ENCODE assay signal across 19 cellular contexts in genomic region chr11:31264834-31265233, GRCh38.
"Had no signal": no experiment of that assay in that cellular context is flagged by ENCODE, and none has a peak within 500 bp of the region (broad histone marks: within the 10 kb centered on the region; RNA-seq: fewer than 3 reads in every experiment).

No MANE protein-coding gene starts in this region.

- DNase-seq: effector memory CD4-positive, alpha-beta T cell; esophagus squamous epithelium; foreskin fibroblast; head of caudate nucleus; left colon; left ventricle myocardium superior; mesenchymal stem cell; naive B cell; stimulated activated CD4-positive, alpha-beta T cell treated with anti-CD3 and anti-CD28 coated beads, Interleukin-2, amount 100 ng/mL, for 24 hours; stimulated activated naive CD4-positive, alpha-beta T cell; stomach; substantia nigra; trophoblast cell had no signal

- H3K27ac ChIP-seq: esophagus squamous epithelium, gastroesophageal sphincter, hepatocyte, neutrophil, stomach had no signal

- H2AFZ ChIP-seq: hepatocyte had no signal

- H3K27ac Mint-ChIP-seq: naive B cell, nephron had no signal

- H3K4me1 ChIP-seq: esophagus squamous epithelium, gastroesophageal sphincter, stomach had no signal

- ATAC-seq: gastroesophageal sphincter, left colon, left ventricle myocardium superior, sciatic nerve had no signal

- H3K9me3 ChIP-seq: esophagus squamous epithelium, gastroesophageal sphincter, neutrophil, stomach had no signal

- H3K27me3 Mint-ChIP-seq: naive B cell had no signal

- H3K4me2 ChIP-seq: hepatocyte had no signal

- H3K36me3 Mint-ChIP-seq: naive B cell had no signal

- H3K9me3 Mint-ChIP-seq: nephron had no signal

- H3K79me2 ChIP-seq: hepatocyte had no signal

- H3K36me3 ChIP-seq: esophagus squamous epithelium, gastroesophageal sphincter, neutrophil, stomach had no signal

- H3K4me1 Mint-ChIP-seq: naive B cell, nephron had no signal

- H3K4me3 ChIP-seq: esophagus squamous epithelium, gastroesophageal sphincter, hepatocyte, lung, stomach had no signal

- H3K4me3 Mint-ChIP-seq: naive B cell, nephron had no signal

- H3K27me3 ChIP-seq: esophagus squamous epithelium, gastroesophageal sphincter, hepatocyte, neutrophil, stomach had no signal
